In genomic region chr3:38636464-38636863, GRCh38 we compare ENCODE assay signal across 16 cellular contexts. TPM values are rescaled to one million over a fixed set of nuclear protein-coding genes. Genes with fewer than 3 reads are reported as not detected.
"Had no signal": no experiment of that assay in that cellular context is flagged by ENCODE, and none has a peak within 500 bp of the region (broad histone marks: within the 10 kb centered on the region; RNA-seq: fewer than 3 reads in every experiment).

No MANE protein-coding gene starts in this region.

- H3K27me3 Mint-ChIP-seq: activated B cell treated with CpG ODN at 0.5 μM for 24 hours; activated CD8-positive, alpha-beta T cell treated with anti-CD3 and anti-CD28 coated beads for 36 hours; activated T-cell treated with anti-CD3 and anti-CD28 coated beads, Interleukin-2, amount 50 U/mL, for 24 hours had no signal

- H3K4me3 ChIP-seq: cardiac muscle cell, stomach had no signal

- H3K4me3 Mint-ChIP-seq: activated B cell treated with CpG ODN at 0.5 μM for 24 hours; activated CD4-positive, alpha-beta T cell treated with anti-CD3 and anti-CD28 coated beads, Interleukin-2, amount 10 ng/mL, durations not matched to agents 24 days and 14 days; activated CD8-positive, alpha-beta T cell treated with anti-CD3 and anti-CD28 coated beads for 36 hours; activated naive CD8-positive, alpha-beta T cell treated with anti-CD3 and anti-CD28 coated beads, Interleukin-2, amount 10 ng/mL, durations not matched to agents 7 days and 5 days; activated T-cell treated with anti-CD3 and anti-CD28 coated beads, Interleukin-2, amount 50 U/mL, for 24 hours; natural killer cell treated with Interleukin-12 subunit alpha and Interleukin-12 subunit beta and Interleukin-15 and Interleukin-18, amount 100 ng/mL, for 72 hours; T-helper 2 cell treated with Interferon-gamma antibody and Interleukin-4, amounts not matched to agents 5 μg/mL and 100 μg/mL, for 36 hours; type B pancreatic cell had no signal

- H3K9me3 ChIP-seq: stomach had no signal

- H3K9me3 Mint-ChIP-seq: activated B cell treated with CpG ODN at 0.5 μM for 24 hours; activated CD4-positive, alpha-beta T cell treated with anti-CD3 and anti-CD28 coated beads, Interleukin-2, amount 10 ng/mL, durations not matched to agents 24 days and 14 days; activated CD8-positive, alpha-beta T cell treated with anti-CD3 and anti-CD28 coated beads for 36 hours; activated naive CD8-positive, alpha-beta T cell treated with anti-CD3 and anti-CD28 coated beads, Interleukin-2, amount 10 ng/mL, durations not matched to agents 7 days and 5 days; activated T-cell treated with anti-CD3 and anti-CD28 coated beads, Interleukin-2, amount 50 U/mL, for 24 hours; activated T-helper 2 cell treated with anti-CD3 and anti-CD28 coated beads, Interferon-gamma antibody, Interleukin-2, Interleukin-4, amounts not matched to agents 10 μg/mL and 5 μg/mL and 100 μg/mL, durations not matched to agents 14 hours and 24 hours and 36 hours; natural killer cell treated with Interleukin-12 subunit alpha and Interleukin-12 subunit beta and Interleukin-15 and Interleukin-18, amount 100 ng/mL, for 72 hours; T-helper 2 cell treated with Interferon-gamma antibody and Interleukin-4, amounts not matched to agents 5 μg/mL and 100 μg/mL, for 36 hours; type B pancreatic cell had no signal

- H3K27ac ChIP-seq: cardiac muscle cell, stomach had no signal

- DNase-seq: activated B cell treated with CpG ODN at 0.5 μM for 24 hours; activated CD4-positive, alpha-beta T cell treated with anti-CD3 and anti-CD28 coated beads, Interleukin-2, amount 10 ng/mL, durations not matched to agents 24 days and 14 days; activated CD8-positive, alpha-beta T cell treated with anti-CD3 and anti-CD28 coated beads for 36 hours; activated naive CD4-positive, alpha-beta T cell treated with Interleukin-2 at 50 U/mL for 16 hours; activated naive CD8-positive, alpha-beta T cell treated with anti-CD3 and anti-CD28 coated beads, Interleukin-2, amount 10 ng/mL, durations not matched to agents 7 days and 5 days; activated T-cell treated with anti-CD3 and anti-CD28 coated beads, Interleukin-2, amount 50 U/mL, for 24 hours; amygdala; nucleus accumbens; stimulated activated CD4-positive, alpha-beta T cell treated with anti-CD3 and anti-CD28 coated beads, Interleukin-15, amount 100 ng/mL, for 24 hours; stimulated activated CD4-positive, alpha-beta T cell treated with anti-CD3 and anti-CD28 coated beads, Interleukin-2, amount 100 ng/mL, for 48 hours; stomach had no signal

- H3K27ac Mint-ChIP-seq: activated B cell treated with CpG ODN at 0.5 μM for 24 hours; activated CD4-positive, alpha-beta T cell treated with anti-CD3 and anti-CD28 coated beads, Interleukin-2, amount 10 ng/mL, durations not matched to agents 24 days and 14 days; activated CD8-positive, alpha-beta T cell treated with anti-CD3 and anti-CD28 coated beads for 36 hours; activated naive CD8-positive, alpha-beta T cell treated with anti-CD3 and anti-CD28 coated beads, Interleukin-2, amount 10 ng/mL, durations not matched to agents 7 days and 5 days; activated T-cell treated with anti-CD3 and anti-CD28 coated beads, Interleukin-2, amount 50 U/mL, for 24 hours; activated T-helper 2 cell treated with anti-CD3 and anti-CD28 coated beads, Interferon-gamma antibody, Interleukin-2, Interleukin-4, amounts not matched to agents 10 μg/mL and 5 μg/mL and 100 μg/mL, durations not matched to agents 14 hours and 24 hours and 36 hours; natural killer cell treated with Interleukin-12 subunit alpha and Interleukin-12 subunit beta and Interleukin-15 and Interleukin-18, amount 100 ng/mL, for 72 hours; T-helper 2 cell treated with Interferon-gamma antibody and Interleukin-4, amounts not matched to agents 5 μg/mL and 100 μg/mL, for 36 hours; type B pancreatic cell had no signal

- ATAC-seq: activated CD8-positive, alpha-beta T cell treated with anti-CD3 and anti-CD28 coated beads for 36 hours; natural killer cell treated with Interleukin-12 subunit alpha and Interleukin-12 subunit beta and Interleukin-15 and Interleukin-18, amount 100 ng/mL, for 72 hours had no signal

- H3K4me1 Mint-ChIP-seq: activated B cell treated with CpG ODN at 0.5 μM for 24 hours had no signal

- H3K36me3 ChIP-seq: cardiac muscle cell, stomach had no signal

- H3K4me1 ChIP-seq: stomach had no signal

- H3K36me3 Mint-ChIP-seq: activated naive CD8-positive, alpha-beta T cell treated with anti-CD3 and anti-CD28 coated beads, Interleukin-2, amount 10 ng/mL, durations not matched to agents 7 days and 5 days; natural killer cell treated with Interleukin-12 subunit alpha and Interleukin-12 subunit beta and Interleukin-15 and Interleukin-18, amount 100 ng/mL, for 72 hours; type B pancreatic cell had no signal

RNA-seq across cellular contexts. Expression of gene SCN5A, which starts 13.0 kb away (rescaled TPM):
- total RNA-seq: activated B cell treated with CpG ODN at 0.5 μM for 24 hours; activated CD4-positive, alpha-beta T cell treated with anti-CD3 and anti-CD28 coated beads, Interleukin-2, amount 10 ng/mL, durations not matched to agents 24 days and 14 days; activated T-helper 2 cell treated with anti-CD3 and anti-CD28 coated beads, Interferon-gamma antibody, Interleukin-2, Interleukin-4, amounts not matched to agents 10 μg/mL and 5 μg/mL and 100 μg/mL, durations not matched to agents 14 hours and 24 hours and 36 hours had no signal
